15 cellular contexts compared by ENCODE assay signal in genomic region chr6:146364816-146365594, GRCh38.
"Had no signal": no experiment of that assay in that cellular context is flagged by ENCODE, and none has a peak within 500 bp of the region (broad histone marks: within the 10 kb centered on the region; RNA-seq: fewer than 3 reads in every experiment).

No MANE protein-coding gene starts in this region.

- H3K4me1 ChIP-seq: esophagus squamous epithelium, gastrocnemius medialis, neural progenitor cell, parathyroid adenoma had no signal

- H2AFZ ChIP-seq: neural progenitor cell, parathyroid adenoma had no signal

- H3K79me2 ChIP-seq: parathyroid adenoma had no signal

- H3K9me3 ChIP-seq: esophagus squamous epithelium, gastrocnemius medialis, SK-N-SH had no signal

- DNase-seq: activated CD4-positive, alpha-beta T cell treated with anti-CD3 and anti-CD28 coated beads, Interleukin-2, amount 50 U/mL, for 4 hours; activated CD8-positive, alpha-beta memory T cell treated with anti-CD3 and anti-CD28 coated beads, Interleukin-2, amount 10 ng/mL, durations not matched to agents 7 days and 5 days; activated naive CD4-positive, alpha-beta T cell treated with anti-CD3 and anti-CD28 coated beads, Interleukin-2, amount 50 U/mL, for 16 hours; brain microvascular endothelial cell; dorsolateral prefrontal cortex; esophagus squamous epithelium; gastrocnemius medialis; kidney glomerular epithelial cell; SK-N-SH; stimulated activated CD4-positive, alpha-beta T cell treated with anti-CD3 and anti-CD28 coated beads, Interleukin-4, amount 100 ng/mL, for 1 hour; T-helper 1 cell; WERI-Rb-1 had no signal

- ATAC-seq: activated CD8-positive, alpha-beta memory T cell treated with anti-CD3 and anti-CD28 coated beads, Interleukin-2, amount 10 ng/mL, durations not matched to agents 7 days and 5 days; gastrocnemius medialis had no signal

- H3K27ac ChIP-seq: brain microvascular endothelial cell, esophagus squamous epithelium, gastrocnemius medialis, neural progenitor cell, parathyroid adenoma, WERI-Rb-1 had no signal

- H3K9me3 Mint-ChIP-seq: mesothelial cell of epicardium had no signal

- H3K27ac Mint-ChIP-seq: activated CD8-positive, alpha-beta memory T cell treated with anti-CD3 and anti-CD28 coated beads, Interleukin-2, amount 10 ng/mL, durations not matched to agents 7 days and 5 days; mesothelial cell of epicardium; neural progenitor cell had no signal

- H3K36me3 ChIP-seq: brain microvascular endothelial cell, esophagus squamous epithelium, gastrocnemius medialis, neural progenitor cell, WERI-Rb-1 had no signal

- H3K4me1 Mint-ChIP-seq: activated CD8-positive, alpha-beta memory T cell treated with anti-CD3 and anti-CD28 coated beads, Interleukin-2, amount 10 ng/mL, durations not matched to agents 7 days and 5 days had no signal

- H3K4me3 ChIP-seq: dorsolateral prefrontal cortex, esophagus squamous epithelium, gastrocnemius medialis, neural progenitor cell had no signal

- H3K9ac ChIP-seq: neural progenitor cell, parathyroid adenoma, SK-N-SH had no signal

- H3K27me3 ChIP-seq: brain microvascular endothelial cell, dorsolateral prefrontal cortex, esophagus squamous epithelium, gastrocnemius medialis, neural progenitor cell had no signal

- H3K27me3 Mint-ChIP-seq: activated CD8-positive, alpha-beta memory T cell treated with anti-CD3 and anti-CD28 coated beads, Interleukin-2, amount 10 ng/mL, durations not matched to agents 7 days and 5 days had no signal

- H3K4me3 Mint-ChIP-seq: activated CD8-positive, alpha-beta memory T cell treated with anti-CD3 and anti-CD28 coated beads, Interleukin-2, amount 10 ng/mL, durations not matched to agents 7 days and 5 days; mesothelial cell of epicardium; neural progenitor cell had no signal

- H3K4me2 ChIP-seq: neural progenitor cell, SK-N-SH had no signal

- H3K36me3 Mint-ChIP-seq: activated CD8-positive, alpha-beta memory T cell treated with anti-CD3 and anti-CD28 coated beads, Interleukin-2, amount 10 ng/mL, durations not matched to agents 7 days and 5 days; mesothelial cell of epicardium; neural progenitor cell had no signal
